In genomic region chr3:48232734-48233133, GRCh38 we compare ENCODE assay signal across 8 cellular contexts. TPM values are rescaled to one million over a fixed set of nuclear protein-coding genes. Genes with fewer than 3 reads are reported as not detected.
DNase-seq lines count a peak whose midpoint lies in the region; ATAC-seq and TF ChIP-seq lines count a peak whose summit lies in the region.

No MANE protein-coding gene starts in this region.

- H3K27me3 Mint-ChIP-seq in activated CD4-positive, alpha-beta T cell treated with anti-CD3 and anti-CD28 coated beads for 36 hours = peaks cover 2% of the 10 kb centered on the region
- no peaks in the 10 kb centered on the region for H3K27me3 Mint-ChIP-seq in chondrocyte (ENCODE audit: low read depth)

- H3K27ac Mint-ChIP-seq in activated CD4-positive, alpha-beta T cell treated with anti-CD3 and anti-CD28 coated beads for 36 hours = no peak overlapping the region
- H3K27ac Mint-ChIP-seq in chondrocyte (ENCODE audit: unreplicated experiment) = no peak overlapping the region

- H3K36me3 Mint-ChIP-seq in activated CD4-positive, alpha-beta T cell treated with anti-CD3 and anti-CD28 coated beads for 36 hours (ENCODE audit: low read depth) = no peaks in the 10 kb centered on the region
- no peaks in the 10 kb centered on the region for H3K36me3 Mint-ChIP-seq in chondrocyte (ENCODE audit: low read depth)

- DNase-seq in Daoy (ENCODE audit: low read depth) = peak; percentile 73
- peak; percentile 16 for DNase-seq in NCI-H446 treated with DMSO at 0.1 percent for 48 hours (lab: John Stamatoyannopoulos, UW)
- peak; percentile 81 for DNase-seq in activated CD4-positive, alpha-beta T cell treated with anti-CD3 and anti-CD28 coated beads for 36 hours
- DNase-seq in chondrocyte (ENCODE audit: low spot score) = peak; percentile 26
- DNase-seq in lower leg skin (ENCODE audit: low spot score in 2 of 2) = peak; percentile 59 to 93
- peak; percentile 22 to 29 (median 27) for DNase-seq in stimulated activated CD4-positive, alpha-beta T cell treated with anti-CD3 and anti-CD28 coated beads, TNF-alpha, amount 100 ng/mL, for 4 hours (ENCODE audit: low read depth in 3 of 3)
- DNase-seq in GOT3 (lab: John Stamatoyannopoulos, UW) = no peak

- TF ChIP-seq CTCF in chondrocyte (IDR thresholded peaks at IDR 0.05) (peak; percentile 79), lower leg skin (IDR thresholded peaks at IDR 0.05) (no peak)

- H3K9me3 Mint-ChIP-seq in activated CD4-positive, alpha-beta T cell treated with anti-CD3 and anti-CD28 coated beads for 36 hours (ENCODE audit: low read depth) = no peaks in the 10 kb centered on the region
- no peaks in the 10 kb centered on the region for H3K9me3 Mint-ChIP-seq in chondrocyte (ENCODE audit: low read depth)

- 29 to 33% methylated on average over 6 of the region's 6 CpGs for WGBS in lower leg skin, 2 donors

- intact Hi-C loops in activated CD4-positive, alpha-beta T cell treated with anti-CD3 and anti-CD28 coated beads for 36 hours (cut with DNase I, micrococcal nuclease) = loop anchor here (1.0 to 2.0 kb wide), 2 partner anchors 204 to 316 kb away; no protein-coding TSS in a partner anchor
- intact Hi-C loops in lower leg skin (cut with DNase I; ENCODE audit: low total_unique reads) = no loop called here

- CTCF ChIA-PET in activated CD4-positive, alpha-beta T cell treated with anti-CD3 and anti-CD28 coated beads for 36 hours (lab: Charles Lee) = interaction anchor here (0.7 to 8.1 kb wide), 4 partner anchors 8 to 558 kb away, joined by 3 to 56 read pairs (median 4); partner anchors contain the start of genes CCDC51, TMA7 and ZNF589

- TF ChIP-seq POLR2A in lower leg skin (IDR thresholded peaks at IDR 0.05) = no peak

- H3K4me1 Mint-ChIP-seq in activated CD4-positive, alpha-beta T cell treated with anti-CD3 and anti-CD28 coated beads for 36 hours = peaks cover 6% of the 10 kb centered on the region
- peaks cover 8% of the 10 kb centered on the region for H3K4me1 Mint-ChIP-seq in chondrocyte (ENCODE audit: low read depth)

- POLR2A ChIA-PET in activated CD4-positive, alpha-beta T cell treated with anti-CD3 and anti-CD28 coated beads for 36 hours (lab: Charles Lee) = no interaction called here

- H3K4me3 ChIP-seq in lower leg skin (ENCODE audit: low read depth, poor library complexity, severe bottlenecking) = no peak overlapping the region

- ATAC-seq in HG02623 (IDR thresholded peaks at IDR 0.05; ENCODE audit: unreplicated experiment) = peak; percentile 40
- ATAC-seq in activated CD4-positive, alpha-beta T cell treated with anti-CD3 and anti-CD28 coated beads for 36 hours = peak; percentile 98

- no peak overlapping the region for H3K4me3 Mint-ChIP-seq in activated CD4-positive, alpha-beta T cell treated with anti-CD3 and anti-CD28 coated beads for 36 hours
- peak overlapping the region; percentile 48 for H3K4me3 Mint-ChIP-seq in chondrocyte (ENCODE audit: unreplicated experiment)

RNA-seq across cellular contexts. Expression of gene ZNF589, which starts 8.2 kb away (rescaled TPM):
- total RNA-seq in Daoy (2014; rRNA removed; shearing (Covaris generic)) = 4.5 and 5.1 TPM in 2 replicates
- total RNA-seq in activated CD4-positive, alpha-beta T cell treated with anti-CD3 and anti-CD28 coated beads for 36 hours = 10 to 100 TPM; 28.6 to 29.6 TPM
- total RNA-seq in chondrocyte (7.7 to 9.4 TPM (median 8.0 TPM) in 3 replicates), lower leg skin (1 to 10 TPM; 4.8 to 9.4 (median 9.0) TPM)

RNA-seq across cellular contexts. Expression of gene CAMP, which starts 9.4 kb away (rescaled TPM):
- not detected in 2 replicates for total RNA-seq in Daoy (2014; rRNA removed; shearing (Covaris generic))
- not detected for total RNA-seq in activated CD4-positive, alpha-beta T cell treated with anti-CD3 and anti-CD28 coated beads for 36 hours
- total RNA-seq in chondrocyte (not detected in 3 replicates), lower leg skin (1 to 10 TPM in 1 of 4 donors, not detected in 3; 1.1 TPM)

RNA-seq across cellular contexts. Expression of gene CDC25A, which starts 44.5 kb away (rescaled TPM):
- 37.1 and 39.7 TPM in 2 replicates for total RNA-seq in Daoy (2014; rRNA removed; shearing (Covaris generic))
- total RNA-seq in activated CD4-positive, alpha-beta T cell treated with anti-CD3 and anti-CD28 coated beads for 36 hours = 10 to 100 TPM; 32.5 to 33.9 TPM
- total RNA-seq in chondrocyte (2.6 to 7.0 TPM (median 2.7 TPM) in 3 replicates), lower leg skin (1 to 10 TPM in 1 of 4 donors, under 1 TPM in 3; 0.45 to 1.0 (median 0.77) TPM)
